Comparison of ENCODE assay signal across 8 cellular contexts in the genomic region with DNA sequence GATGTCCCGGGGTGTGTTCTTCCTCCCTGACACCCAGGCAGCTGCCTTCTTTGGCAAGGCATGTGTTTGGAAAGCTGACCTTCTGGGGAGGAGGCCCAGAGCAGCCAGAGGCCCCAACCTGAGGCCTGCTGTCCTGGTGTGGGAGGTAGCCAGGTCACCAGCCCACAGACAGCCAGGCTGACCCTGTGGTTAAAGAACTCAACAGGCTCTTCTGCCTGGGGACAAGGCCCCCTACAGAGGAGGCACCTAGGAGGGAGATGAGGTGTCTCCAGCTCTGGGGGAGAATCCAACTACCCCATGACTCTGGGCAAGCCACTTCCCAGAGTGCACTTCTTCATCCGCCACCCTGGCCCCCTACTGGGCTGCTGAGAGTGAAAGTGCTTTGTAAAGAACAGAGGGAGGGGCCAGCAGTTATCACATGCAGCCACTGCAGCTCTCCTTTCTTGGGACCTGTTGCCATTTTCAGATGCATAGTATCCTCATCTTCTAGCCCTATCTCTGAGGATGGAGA. TPM values are rescaled to one million over a fixed set of nuclear protein-coding genes. Genes with fewer than 3 reads are reported as not detected.
DNase-seq lines count a peak whose midpoint lies in the region; ATAC-seq, FAIRE-seq and TF ChIP-seq lines count a peak whose summit lies in the region.

No MANE protein-coding gene starts in this region.

- H3K4me1 Mint-ChIP-seq in activated naive CD8-positive, alpha-beta T cell (ENCODE audit: low read depth), result peaks cover 79% of the 10 kb centered on the region

- H3K4me3 ChIP-seq in A549, result no peak overlapping the region
- H3K4me3 ChIP-seq in hepatocyte, result no peak overlapping the region

- H3K9me3 Mint-ChIP-seq in activated naive CD8-positive, alpha-beta T cell (ENCODE audit: low read depth), result no peaks in the 10 kb centered on the region

- no peaks in the 10 kb centered on the region for H3K36me3 ChIP-seq in hepatocyte (replicated peaks; ENCODE audit: insufficient read depth, low read depth)

- H3K4me1 ChIP-seq in A549, result peaks cover 19% of the 10 kb centered on the region
- H3K4me1 ChIP-seq in hepatocyte (ENCODE audit: insufficient read depth), result peaks cover 35% of the 10 kb centered on the region

- no peaks in the 10 kb centered on the region for H3K27me3 ChIP-seq in hepatocyte

- POLR2A ChIA-PET in A549 (lab: Yijun Ruan, JAX), result interaction anchor here (0.5 to 5.6 kb wide), 2 partner anchors 13 to 181 kb away, joined by 6 to 38 read pairs; partner anchors contain the start of gene SREBF1

- peak overlapping the region; percentile 70 for H3K4me3 Mint-ChIP-seq in activated naive CD8-positive, alpha-beta T cell

- no peaks in the 10 kb centered on the region for H3K27me3 Mint-ChIP-seq in activated naive CD8-positive, alpha-beta T cell

- peak in 1 of 2 experiments; percentile 44 for DNase-seq in A549 (ENCODE audit: low read depth in 1 of 2, low spot score in 1 of 2)
- no peak for DNase-seq in GM18507 (ENCODE audit: extremely low spot score, insufficient read length, low read depth)
- peak; percentile 44 to 74 for DNase-seq in SHP77 (lab: John Stamatoyannopoulos, UW)
- DNase-seq in hepatocyte (ENCODE audit: low spot score), result peak; percentile 48
- peak; percentile 44 for DNase-seq in stimulated activated CD4-positive, alpha-beta T cell treated with anti-CD3 and anti-CD28 coated beads, Interleukin-2, amount 100 ng/mL, for 4 hours (ENCODE audit: low read depth)

- H3K79me2 ChIP-seq in hepatocyte, result no peaks in the 10 kb centered on the region

- 91% methylated on average over 2 of the region's 2 CpGs for WGBS in A549 (ENCODE audit: missing lambda C conversion rate)
- 92% methylated on average over 2 of the region's 2 CpGs for WGBS in hepatocyte (ENCODE audit: low lambda C conversion rate, missing lambda C conversion rate)

- TF ChIP-seq EP300 in A549 (IDR thresholded peaks at IDR 0.05), result no peak

- ATAC-seq in A549, result peak; percentile 55 to 67; a peak in 4 of 6 replicates
- no peak for ATAC-seq in GM21737 (IDR thresholded peaks at IDR 0.05; ENCODE audit: unreplicated experiment)
- no peak for ATAC-seq in GM21526 (IDR thresholded peaks at IDR 0.05; ENCODE audit: low FRiP score, unreplicated experiment)

- H3K36me3 Mint-ChIP-seq in activated naive CD8-positive, alpha-beta T cell, result no peaks in the 10 kb centered on the region

- CTCF ChIA-PET in A549 (lab: Yijun Ruan, JAX), result interaction anchor here (0.9 to 35.9 kb wide), 5 partner anchors 12 to 169 kb away, joined by 3 to 859 read pairs (median 4); no protein-coding TSS in a partner anchor

- TF ChIP-seq POLR2A in A549 (IDR thresholded peaks at IDR 0.05; ENCODE audit: low read length), result no peak

- H3K9me3 ChIP-seq in A549 (no peaks in the 10 kb centered on the region), hepatocyte (ENCODE audit: low read depth) (no peaks in the 10 kb centered on the region)

- no peak overlapping the region for H2AFZ ChIP-seq in hepatocyte

- FAIRE-seq in A549 (lab: Jason Lieb, UNC) (no peak), GM18507 (lab: Jason Lieb, UNC) (peak; percentile 74)

- H4K20me1 ChIP-seq in hepatocyte (ENCODE audit: insufficient read depth, poor library complexity, severe bottlenecking), result no peaks in the 10 kb centered on the region

- peak overlapping the region; percentile 94 for H3K27ac Mint-ChIP-seq in activated naive CD8-positive, alpha-beta T cell

- H3K4me2 ChIP-seq in A549 (peak overlapping the region; percentile 11; the same call in 2 of the 3 replicates), hepatocyte (no peak overlapping the region)

- TF ChIP-seq CTCF in A549 (IDR thresholded peaks at IDR 0.05), result no peak
- no peak for TF ChIP-seq CTCF in hepatocyte (IDR thresholded peaks at IDR 0.05; ENCODE audit: poor library complexity)

- no peak for TF ChIP-seq RAD21 in A549 (conservative IDR thresholded peaks at IDR 0.05 in 1 of 2, IDR thresholded peaks at IDR 0.05 in 1 of 2)

- H3K9me2 ChIP-seq in hepatocyte (replicated peaks; ENCODE audit: insufficient read depth), result no peaks in the 10 kb centered on the region

- H3K27ac ChIP-seq in A549 (peak overlapping the region; percentile 32 to 74; a peak in 4 of 6 replicates), hepatocyte (peak overlapping the region; percentile 20)

TF ChIP-seq in A549, 52 proteins besides CTCF, POLR2A, EP300 and RAD21:
- TF ChIP-seq CHD4 (IDR thresholded peaks at IDR 0.05; ENCODE audit: borderline replicate concordance) (no peak), ZSCAN20 (CRISPR knock-in tag; IDR thresholded peaks at IDR 0.05) (no peak), ZFP36 (IDR thresholded peaks at IDR 0.05; ENCODE audit: borderline replicate concordance, partially characterized antibody) (no peak), KDM5A (IDR thresholded peaks at IDR 0.05) (no peak), BHLHE40 (IDR thresholded peaks at IDR 0.05; ENCODE audit: low read depth, low read length) (no peak), CEBPB (IDR thresholded peaks at IDR 0.05) (no peak)

RNA-seq across cellular contexts. Expression of gene SREBF1, which starts 13.1 kb away (rescaled TPM):
- polyA plus RNA-seq in A549 (2011; rRNA removed), result 47.4 and 54.6 TPM in 2 replicates
- polyA plus RNA-seq in A549 (2012; cell fraction: cytosol; rRNA removed), result 52.7 and 75.7 TPM in 2 replicates
- 415 and 599 TPM in 2 replicates for polyA plus RNA-seq in A549 (2012; cell fraction: nucleus; rRNA removed)
- 90.3 to 175 TPM (median 159 TPM) in 3 replicates for polyA plus RNA-seq in A549 (2017; fragmentation: RNase III; extraction: RNeasy Plus Mini Kit Qiagen cat#74134 plus additional on column Dnase treatment)
- 75.5 and 133 TPM in 2 replicates for polyA minus RNA-seq in A549 (2011; rRNA and poly(A)+ RNA removed)
- total RNA-seq in hepatocyte, result 47.0 and 57.1 TPM in 2 replicates
- 107 and 140 TPM in 2 replicates for polyA plus RNA-seq in hepatocyte

Comparison
In these comparisons a context has a peak if more than half of its experiments do, and no peak if none do; other contexts are left out.
1. ATAC-seq: peak in A549 (2 of 2); none in GM21737 (single experiment) and GM21526 (single experiment).